In the genomic region with DNA sequence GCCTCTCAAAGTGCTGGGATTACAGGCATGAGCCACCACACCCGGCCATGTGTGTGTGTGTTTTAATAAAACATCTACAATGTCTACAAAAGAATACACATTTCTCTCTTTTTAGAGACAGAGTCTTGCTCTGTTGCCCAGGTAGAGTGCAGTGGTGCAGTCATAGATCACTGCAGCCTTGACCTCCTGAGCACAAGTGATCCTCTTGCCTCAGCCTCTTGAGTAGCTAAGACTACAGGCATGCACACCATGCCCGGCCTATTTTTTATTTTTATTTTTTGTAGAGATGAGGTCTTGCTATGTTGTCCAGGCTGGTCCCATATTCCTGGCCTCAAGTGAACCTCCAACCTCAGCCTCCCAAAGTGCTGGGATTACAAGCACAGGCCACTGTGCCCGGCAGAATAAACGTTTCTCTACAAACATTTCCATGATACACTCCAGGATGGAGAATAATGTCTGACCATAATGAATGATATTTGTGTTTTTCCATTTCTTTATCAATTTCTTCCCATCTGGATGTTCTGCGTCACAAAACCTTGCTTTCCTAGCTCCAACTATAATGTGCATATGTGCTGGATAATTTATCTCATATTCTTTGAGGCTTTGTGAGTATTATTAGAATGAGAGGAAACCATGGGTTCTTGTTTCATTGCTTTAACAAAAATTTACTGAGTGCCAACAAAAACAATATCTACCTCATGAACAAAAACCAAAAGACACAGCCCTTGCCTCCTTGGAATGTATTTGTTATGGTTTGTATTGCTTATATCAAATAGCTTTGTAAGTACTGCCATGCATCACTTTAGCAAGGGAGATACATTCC, we compare ENCODE assay signal across 15 cellular contexts. TPM values are rescaled to one million over a fixed set of nuclear protein-coding genes. Genes with fewer than 3 reads are reported as not detected.
DNase-seq lines count a peak whose midpoint lies in the region; ATAC-seq and TF ChIP-seq lines count a peak whose summit lies in the region.
"Had no signal": no experiment of that assay in that cellular context is flagged by ENCODE, and none has a peak within 500 bp of the region (broad histone marks: within the 10 kb centered on the region; RNA-seq: fewer than 3 reads in every experiment).

No MANE protein-coding gene starts in this region.

- intact Hi-C loops in uterus (cut with DNase I; ENCODE audit: low total_unique reads), result no loop called here

- no peak for TF ChIP-seq POLR2A in uterus (IDR thresholded peaks at IDR 0.05)

- TF ChIP-seq RAD21 in Ishikawa (IDR thresholded peaks at IDR 0.05; ENCODE audit: low read depth), result no peak
- no peak for TF ChIP-seq RAD21 in liver (IDR thresholded peaks at IDR 0.05)

- H3K9ac ChIP-seq in liver (ENCODE audit: low read depth in 1 of 2, low read length in 2 of 2), result no peak overlapping the region

- no peak overlapping the region for H3K4me3 ChIP-seq in AG09309 (ENCODE audit: control insufficient read depth, low read depth, low read length)
- no peak overlapping the region for H3K4me3 ChIP-seq in choroid plexus epithelial cell (ENCODE audit: low read depth, low read length)
- H3K4me3 ChIP-seq in liver (ENCODE audit: low read depth in 1 of 3, low read length in 3 of 3), result no peak overlapping the region
- no peak overlapping the region for H3K4me3 ChIP-seq in uterus
- H3K4me3 ChIP-seq: Peyer's patch had no signal

- H3K9me3 ChIP-seq in liver (ENCODE audit: control insufficient read depth in 4 of 4, low read length in 3 of 4), result no peaks in the 10 kb centered on the region
- no peaks in the 10 kb centered on the region for H3K9me3 ChIP-seq in uterus
- H3K9me3 ChIP-seq: Peyer's patch had no signal

- H3K27ac ChIP-seq in liver (ENCODE audit: low read depth in 1 of 2, low read length in 2 of 2) (peak overlapping the region; percentile 86 to 89), uterus (peak overlapping the region in 1 of 2 donors; percentile 31)

- peak; percentile 88 for DNase-seq in AG09309 (ENCODE audit: low read depth)
- DNase-seq in choroid plexus epithelial cell (ENCODE audit: low read depth), result peak; percentile 98
- DNase-seq in Ammon's horn (ENCODE audit: low spot score), result no peak
- DNase-seq in uterus, result no peak
- DNase-seq: GDM1; Peyer's patch; posterior cingulate gyrus; stimulated activated CD4-positive, alpha-beta T cell treated with anti-CD3 and anti-CD28 coated beads, Interleukin-4, amount 100 ng/mL, for 24 hours; stimulated activated naive B cell treated with anti-CD40 and anti-IgM and Interleukin-4, amounts not matched to agents 10 μg/mL and 1 μg/mL and 100 μg/mL, for 72 hours had no signal

- WGBS in liver, result 83% methylated on average over 5 of the region's 5 CpGs

- no peak for ATAC-seq in HG02884 (IDR thresholded peaks at IDR 0.05; ENCODE audit: unreplicated experiment)
- ATAC-seq in GM18517 (IDR thresholded peaks at IDR 0.05; ENCODE audit: unreplicated experiment), result no peak
- ATAC-seq: activated T-helper 17 cell treated with anti-CD3 and anti-CD28 coated beads, Interleukin-2, amount 50 U/mL, for 72 hours; stimulated activated naive B cell treated with anti-CD40 and anti-IgM and Interleukin-4, amounts not matched to agents 10 μg/mL and 1 μg/mL and 100 μg/mL, for 72 hours had no signal

- H3K27me3 ChIP-seq in liver (ENCODE audit: control insufficient read depth in 4 of 4, insufficient read depth in 4 of 4, low read length in 3 of 4) (no peaks in the 10 kb centered on the region), uterus (no peaks in the 10 kb centered on the region)
- H3K27me3 ChIP-seq: Peyer's patch had no signal

- TF ChIP-seq CTCF in AG09309 (IDR thresholded peaks at IDR 0.05; ENCODE audit: control insufficient read depth, insufficient read depth, low read depth, low read length, missing control alignments) (no peak), choroid plexus epithelial cell (conservative IDR thresholded peaks at IDR 0.05; ENCODE audit: low read depth, low read length) (no peak), liver (IDR thresholded peaks at IDR 0.05; ENCODE audit: low read depth, low read length, missing input control) (no peak), uterus (IDR thresholded peaks at IDR 0.05) (no peak)

- H3K36me3 ChIP-seq in liver (ENCODE audit: control insufficient read depth in 4 of 4, insufficient read depth in 3 of 4, low read depth in 1 of 4, low read length in 3 of 4) (no peaks in the 10 kb centered on the region), uterus (no peaks in the 10 kb centered on the region)
- H3K36me3 ChIP-seq: Peyer's patch had no signal

- H3K4me1 ChIP-seq in liver (ENCODE audit: control insufficient read depth in 4 of 4, insufficient read depth in 4 of 4, low read length in 3 of 4) (peaks cover 10 to 59% (median 45%) of the 10 kb centered on the region in 4 donors), uterus (peaks cover 0 to 10% of the 10 kb centered on the region in 2 donors)

- no peak for TF ChIP-seq EP300 in Ishikawa (IDR thresholded peaks at IDR 0.05; ENCODE audit: borderline replicate concordance)

TF ChIP-seq in Ishikawa, 13 proteins besides CTCF, POLR2A, EP300 and RAD21:
- TF ChIP-seq, protein P1, sequence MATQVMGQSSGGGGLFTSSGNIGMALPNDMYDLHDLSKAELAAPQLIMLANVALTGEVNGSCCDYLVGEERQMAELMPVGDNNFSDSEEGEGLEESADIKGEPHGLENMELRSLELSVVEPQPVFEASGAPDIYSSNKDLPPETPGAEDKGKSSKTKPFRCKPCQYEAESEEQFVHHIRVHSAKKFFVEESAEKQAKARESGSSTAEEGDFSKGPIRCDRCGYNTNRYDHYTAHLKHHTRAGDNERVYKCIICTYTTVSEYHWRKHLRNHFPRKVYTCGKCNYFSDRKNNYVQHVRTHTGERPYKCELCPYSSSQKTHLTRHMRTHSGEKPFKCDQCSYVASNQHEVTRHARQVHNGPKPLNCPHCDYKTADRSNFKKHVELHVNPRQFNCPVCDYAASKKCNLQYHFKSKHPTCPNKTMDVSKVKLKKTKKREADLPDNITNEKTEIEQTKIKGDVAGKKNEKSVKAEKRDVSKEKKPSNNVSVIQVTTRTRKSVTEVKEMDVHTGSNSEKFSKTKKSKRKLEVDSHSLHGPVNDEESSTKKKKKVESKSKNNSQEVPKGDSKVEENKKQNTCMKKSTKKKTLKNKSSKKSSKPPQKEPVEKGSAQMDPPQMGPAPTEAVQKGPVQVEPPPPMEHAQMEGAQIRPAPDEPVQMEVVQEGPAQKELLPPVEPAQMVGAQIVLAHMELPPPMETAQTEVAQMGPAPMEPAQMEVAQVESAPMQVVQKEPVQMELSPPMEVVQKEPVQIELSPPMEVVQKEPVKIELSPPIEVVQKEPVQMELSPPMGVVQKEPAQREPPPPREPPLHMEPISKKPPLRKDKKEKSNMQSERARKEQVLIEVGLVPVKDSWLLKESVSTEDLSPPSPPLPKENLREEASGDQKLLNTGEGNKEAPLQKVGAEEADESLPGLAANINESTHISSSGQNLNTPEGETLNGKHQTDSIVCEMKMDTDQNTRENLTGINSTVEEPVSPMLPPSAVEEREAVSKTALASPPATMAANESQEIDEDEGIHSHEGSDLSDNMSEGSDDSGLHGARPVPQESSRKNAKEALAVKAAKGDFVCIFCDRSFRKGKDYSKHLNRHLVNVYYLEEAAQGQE (IDR thresholded peaks at IDR 0.05; ENCODE audit: low read depth), result no peak
- TF ChIP-seq NFIC (IDR thresholded peaks at IDR 0.05), result peak; percentile 39; the same call in 1 of the 2 replicates
- TF ChIP-seq TEAD4 (IDR thresholded peaks at IDR 0.05), result peak; percentile 41; the same call in 1 of the 2 replicates
- no peak for TF ChIP-seq ZBTB7A (IDR thresholded peaks at IDR 0.05; ENCODE audit: low read depth)
TF ChIP-seq in Ishikawa: peak in this region for 2.

TF ChIP-seq in liver, 16 proteins besides CTCF, POLR2A, EP300 and RAD21 (continues in another document):
- TF ChIP-seq JUND (IDR thresholded peaks at IDR 0.05), result no peak
- TF ChIP-seq NR2F2 (IDR thresholded peaks at IDR 0.05), result no peak
- no peak for TF ChIP-seq HNF4G (IDR thresholded peaks at IDR 0.05)
- TF ChIP-seq, protein P1 (IDR thresholded peaks at IDR 0.05), result no peak
- TF ChIP-seq EGR1 (IDR thresholded peaks at IDR 0.05; ENCODE audit: low read depth in 2 of 2), result no peak
- TF ChIP-seq, protein P2, sequence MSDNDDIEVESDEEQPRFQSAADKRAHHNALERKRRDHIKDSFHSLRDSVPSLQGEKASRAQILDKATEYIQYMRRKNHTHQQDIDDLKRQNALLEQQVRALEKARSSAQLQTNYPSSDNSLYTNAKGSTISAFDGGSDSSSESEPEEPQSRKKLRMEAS (IDR thresholded peaks at IDR 0.05), result no peak
- TF ChIP-seq FOXA2 (IDR thresholded peaks at IDR 0.05), result no peak
- no peak for TF ChIP-seq GABPA (IDR thresholded peaks at IDR 0.05 in 1 of 2, conservative IDR thresholded peaks at IDR 0.05 in 1 of 2)
- TF ChIP-seq SP1 (IDR thresholded peaks at IDR 0.05), result no peak
- TF ChIP-seq ATF3 (IDR thresholded peaks at IDR 0.05), result no peak
- no peak for TF ChIP-seq YY1 (IDR thresholded peaks at IDR 0.05)

RNA-seq across cellular contexts. Expression of gene CCN2, which starts 28.6 kb away (rescaled TPM):
- 10 to 100 TPM in 1 of 2 donors, 1 to 10 TPM in 1; 7.3 to 22.2 TPM for total RNA-seq in liver
- polyA plus RNA-seq in liver, result 10 to 100 TPM; 16.7 to 26.9 TPM
- 100 to 1,000 TPM; 104 to 254 (median 202) TPM for total RNA-seq in uterus
- total RNA-seq: activated T-helper 17 cell treated with anti-CD3 and anti-CD28 coated beads, Interleukin-2, amount 50 U/mL, for 72 hours; T-helper 2 cell treated with Interferon-gamma antibody and Interleukin-4, amounts not matched to agents 100 ng/mL and 5 ng/mL, for 36 hours had no signal

Comparison
In these comparisons a context has a peak if more than half of its experiments do, and no peak if none do; other contexts are left out.
1. DNase-seq: peak in AG09309 (single experiment) and choroid plexus epithelial cell (single experiment); none in Ammon's horn (single experiment) and uterus (0 of 2).
2. RNA of gene CCN2, which starts 28.6 kb away (total RNA-seq): 104 to 254 TPM in uterus; 7.3 to 22.2 TPM in liver; every median in the first group is over 4 times any median in the second.